2 cellular contexts compared by ENCODE assay signal in the genomic region with DNA sequence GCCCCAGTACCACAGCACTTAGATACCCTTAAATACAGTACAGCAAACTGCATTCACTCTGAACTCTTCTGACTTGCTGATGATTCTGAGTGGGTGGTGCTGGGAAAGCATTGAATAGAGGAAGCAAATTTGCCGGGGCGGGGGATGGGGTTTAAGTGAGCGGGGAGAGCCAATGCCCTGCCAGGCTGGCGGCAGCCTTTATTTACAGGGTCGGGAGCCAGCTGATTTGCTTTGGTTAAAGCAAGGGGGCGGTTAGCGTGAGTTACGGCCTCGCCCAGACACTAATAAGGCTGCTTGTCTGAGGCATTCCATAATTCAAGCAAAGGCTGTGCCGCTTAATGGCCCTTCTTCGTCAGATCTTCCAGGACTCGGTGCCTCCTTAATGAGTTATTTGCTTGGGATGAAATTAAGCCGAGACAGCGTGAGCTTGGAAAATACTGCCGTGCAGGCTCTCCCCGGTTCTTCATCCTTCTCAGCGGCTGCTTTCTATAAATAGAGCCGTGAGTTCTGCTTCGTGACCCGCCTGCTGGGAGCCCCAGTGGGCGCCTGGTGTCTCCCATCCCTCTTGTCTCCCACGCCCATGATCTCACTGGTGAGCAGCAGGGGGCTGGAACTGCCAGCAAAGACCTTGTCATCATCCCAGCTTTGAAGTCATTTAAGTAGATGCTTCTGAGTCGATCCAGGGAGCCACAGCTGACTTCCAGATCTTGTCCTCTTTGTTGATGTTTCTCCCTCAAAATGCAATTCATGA.
A peak's percentile ranks its signal among the peaks of the same experiment; 100 is the strongest.
TF ChIP-seq lines count a peak whose summit lies in the region.

No MANE protein-coding gene starts in this region.

TF ChIP-seq in HEK293, 187 proteins besides CTCF, POLR2A, EP300 and RAD21 (continued from another document and continues in another):
- TF ChIP-seq, protein P1, sequence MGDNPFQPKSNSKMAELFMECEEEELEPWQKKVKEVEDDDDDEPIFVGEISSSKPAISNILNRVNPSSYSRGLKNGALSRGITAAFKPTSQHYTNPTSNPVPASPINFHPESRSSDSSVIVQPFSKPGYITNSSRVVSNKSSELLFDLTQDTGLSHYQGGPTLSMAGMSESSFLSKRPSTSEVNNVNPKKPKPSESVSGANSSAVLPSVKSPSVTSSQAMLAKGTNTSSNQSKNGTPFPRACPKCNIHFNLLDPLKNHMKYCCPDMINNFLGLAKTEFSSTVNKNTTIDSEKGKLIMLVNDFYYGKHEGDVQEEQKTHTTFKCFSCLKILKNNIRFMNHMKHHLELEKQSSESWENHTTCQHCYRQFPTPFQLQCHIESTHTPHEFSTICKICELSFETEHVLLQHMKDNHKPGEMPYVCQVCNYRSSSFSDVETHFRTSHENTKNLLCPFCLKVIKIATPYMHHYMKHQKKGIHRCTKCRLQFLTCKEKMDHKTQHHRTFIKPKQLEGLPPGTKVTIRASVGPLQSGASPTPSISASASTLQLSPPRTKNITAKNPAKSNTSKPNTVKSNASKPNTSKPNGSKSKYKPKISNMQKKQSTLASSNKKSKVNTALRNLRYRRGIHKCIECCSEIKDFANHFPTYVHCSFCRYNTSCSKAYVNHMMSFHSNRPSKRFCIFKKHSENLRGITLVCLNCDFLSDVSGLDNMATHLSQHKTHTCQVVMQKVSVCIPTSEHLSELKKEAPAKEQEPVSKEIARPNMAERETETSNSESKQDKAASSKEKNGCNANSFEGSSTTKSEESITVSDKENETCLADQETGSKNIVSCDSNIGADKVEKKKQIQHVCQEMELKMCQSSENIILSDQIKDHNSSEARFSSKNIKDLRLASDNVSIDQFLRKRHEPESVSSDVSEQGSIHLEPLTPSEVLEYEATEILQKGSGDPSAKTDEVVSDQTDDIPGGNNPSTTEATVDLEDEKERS (tag by site-specific recombination; IDR thresholded peaks at IDR 0.05), result no peak
- TF ChIP-seq, protein P2, sequence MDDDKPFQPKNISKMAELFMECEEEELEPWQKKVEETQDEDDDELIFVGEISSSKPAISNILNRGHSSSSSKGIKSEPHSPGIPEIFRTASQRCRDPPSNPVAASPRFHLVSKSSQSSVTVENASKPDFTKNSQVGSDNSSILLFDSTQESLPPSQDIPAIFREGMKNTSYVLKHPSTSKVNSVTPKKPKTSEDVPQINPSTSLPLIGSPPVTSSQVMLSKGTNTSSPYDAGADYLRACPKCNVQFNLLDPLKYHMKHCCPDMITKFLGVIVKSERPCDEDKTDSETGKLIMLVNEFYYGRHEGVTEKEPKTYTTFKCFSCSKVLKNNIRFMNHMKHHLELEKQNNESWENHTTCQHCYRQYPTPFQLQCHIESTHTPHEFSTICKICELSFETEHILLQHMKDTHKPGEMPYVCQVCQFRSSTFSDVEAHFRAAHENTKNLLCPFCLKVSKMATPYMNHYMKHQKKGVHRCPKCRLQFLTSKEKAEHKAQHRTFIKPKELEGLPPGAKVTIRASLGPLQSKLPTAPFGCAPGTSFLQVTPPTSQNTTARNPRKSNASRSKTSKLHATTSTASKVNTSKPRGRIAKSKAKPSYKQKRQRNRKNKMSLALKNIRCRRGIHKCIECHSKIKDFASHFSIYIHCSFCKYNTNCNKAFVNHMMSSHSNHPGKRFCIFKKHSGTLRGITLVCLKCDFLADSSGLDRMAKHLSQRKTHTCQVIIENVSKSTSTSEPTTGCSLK (tag by site-specific recombination; IDR thresholded peaks at IDR 0.05), result no peak
- TF ChIP-seq IKZF3 (tag by site-specific recombination; IDR thresholded peaks at IDR 0.05) (0 out of 2 replicates have a peak, but pooled peaks have one; percentile 18), SP7 (tag by site-specific recombination; IDR thresholded peaks at IDR 0.05) (peak; percentile 91), ZNF140 (tag by site-specific recombination; IDR thresholded peaks at IDR 0.05) (no peak), ZNF629 (tag by site-specific recombination; IDR thresholded peaks at IDR 0.05) (peak; percentile 76), ZNF394 (tag by site-specific recombination; IDR thresholded peaks at IDR 0.05; ENCODE audit: borderline replicate concordance) (no peak), ZNF423 (tag by site-specific recombination; IDR thresholded peaks at IDR 0.05) (peak; percentile 83), ZNF350 (tag by site-specific recombination; IDR thresholded peaks at IDR 0.05) (no peak), ZNF514 (tag by site-specific recombination; IDR thresholded peaks at IDR 0.05) (no peak), ZNF792 (tag by site-specific recombination; IDR thresholded peaks at IDR 0.05) (no peak), ZNF621 (tag by site-specific recombination; IDR thresholded peaks at IDR 0.05) (no peak), ZNF600 (tag by site-specific recombination; IDR thresholded peaks at IDR 0.05) (0 out of 2 replicates have a peak, but pooled peaks have one; percentile 62), OSR2 (tag by site-specific recombination; IDR thresholded peaks at IDR 0.05) (no peak), ZNF2 (tag by site-specific recombination; IDR thresholded peaks at IDR 0.05) (no peak), ZNF341 (tag by site-specific recombination; IDR thresholded peaks at IDR 0.05; ENCODE audit: low read depth) (peak; percentile 89)
- TF ChIP-seq, protein P3, sequence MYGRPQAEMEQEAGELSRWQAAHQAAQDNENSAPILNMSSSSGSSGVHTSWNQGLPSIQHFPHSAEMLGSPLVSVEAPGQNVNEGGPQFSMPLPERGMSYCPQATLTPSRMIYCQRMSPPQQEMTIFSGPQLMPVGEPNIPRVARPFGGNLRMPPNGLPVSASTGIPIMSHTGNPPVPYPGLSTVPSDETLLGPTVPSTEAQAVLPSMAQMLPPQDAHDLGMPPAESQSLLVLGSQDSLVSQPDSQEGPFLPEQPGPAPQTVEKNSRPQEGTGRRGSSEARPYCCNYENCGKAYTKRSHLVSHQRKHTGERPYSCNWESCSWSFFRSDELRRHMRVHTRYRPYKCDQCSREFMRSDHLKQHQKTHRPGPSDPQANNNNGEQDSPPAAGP (tag by site-specific recombination; IDR thresholded peaks at IDR 0.05), result peak; percentile 84
- TF ChIP-seq, protein P4, sequence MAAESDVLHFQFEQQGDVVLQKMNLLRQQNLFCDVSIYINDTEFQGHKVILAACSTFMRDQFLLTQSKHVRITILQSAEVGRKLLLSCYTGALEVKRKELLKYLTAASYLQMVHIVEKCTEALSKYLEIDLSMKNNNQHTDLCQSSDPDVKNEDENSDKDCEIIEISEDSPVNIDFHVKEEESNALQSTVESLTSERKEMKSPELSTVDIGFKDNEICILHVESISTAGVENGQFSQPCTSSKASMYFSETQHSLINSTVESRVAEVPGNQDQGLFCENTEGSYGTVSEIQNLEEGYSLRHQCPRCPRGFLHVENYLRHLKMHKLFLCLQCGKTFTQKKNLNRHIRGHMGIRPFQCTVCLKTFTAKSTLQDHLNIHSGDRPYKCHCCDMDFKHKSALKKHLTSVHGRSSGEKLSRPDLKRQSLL (tag by site-specific recombination; IDR thresholded peaks at IDR 0.05), result no peak
- TF ChIP-seq, protein P5, sequence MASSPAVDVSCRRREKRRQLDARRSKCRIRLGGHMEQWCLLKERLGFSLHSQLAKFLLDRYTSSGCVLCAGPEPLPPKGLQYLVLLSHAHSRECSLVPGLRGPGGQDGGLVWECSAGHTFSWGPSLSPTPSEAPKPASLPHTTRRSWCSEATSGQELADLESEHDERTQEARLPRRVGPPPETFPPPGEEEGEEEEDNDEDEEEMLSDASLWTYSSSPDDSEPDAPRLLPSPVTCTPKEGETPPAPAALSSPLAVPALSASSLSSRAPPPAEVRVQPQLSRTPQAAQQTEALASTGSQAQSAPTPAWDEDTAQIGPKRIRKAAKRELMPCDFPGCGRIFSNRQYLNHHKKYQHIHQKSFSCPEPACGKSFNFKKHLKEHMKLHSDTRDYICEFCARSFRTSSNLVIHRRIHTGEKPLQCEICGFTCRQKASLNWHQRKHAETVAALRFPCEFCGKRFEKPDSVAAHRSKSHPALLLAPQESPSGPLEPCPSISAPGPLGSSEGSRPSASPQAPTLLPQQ (tag by site-specific recombination; IDR thresholded peaks at IDR 0.05), result peak; percentile 32; the same call in 1 of the 2 replicates

TF ChIP-seq in WTC11, 78 proteins besides CTCF, POLR2A, EP300 and RAD21 (continued from another document):
- TF ChIP-seq, protein P6, sequence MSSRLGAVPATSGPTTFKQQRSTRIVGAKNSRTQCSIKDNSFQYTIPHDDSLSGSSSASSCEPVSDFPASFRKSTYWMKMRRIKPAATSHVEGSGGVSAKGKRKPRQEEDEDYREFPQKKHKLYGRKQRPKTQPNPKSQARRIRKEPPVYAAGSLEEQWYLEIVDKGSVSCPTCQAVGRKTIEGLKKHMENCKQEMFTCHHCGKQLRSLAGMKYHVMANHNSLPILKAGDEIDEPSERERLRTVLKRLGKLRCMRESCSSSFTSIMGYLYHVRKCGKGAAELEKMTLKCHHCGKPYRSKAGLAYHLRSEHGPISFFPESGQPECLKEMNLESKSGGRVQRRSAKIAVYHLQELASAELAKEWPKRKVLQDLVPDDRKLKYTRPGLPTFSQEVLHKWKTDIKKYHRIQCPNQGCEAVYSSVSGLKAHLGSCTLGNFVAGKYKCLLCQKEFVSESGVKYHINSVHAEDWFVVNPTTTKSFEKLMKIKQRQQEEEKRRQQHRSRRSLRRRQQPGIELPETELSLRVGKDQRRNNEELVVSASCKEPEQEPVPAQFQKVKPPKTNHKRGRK (CRISPR knock-in tag; IDR thresholded peaks at IDR 0.05; ENCODE audit: borderline replicate concordance), result no peak
- TF ChIP-seq ZNF263 (CRISPR knock-in tag; IDR thresholded peaks at IDR 0.05; ENCODE audit: low read depth) (no peak), FOXK1 (CRISPR knock-in tag; IDR thresholded peaks at IDR 0.05) (no peak)
- TF ChIP-seq, protein P7, sequence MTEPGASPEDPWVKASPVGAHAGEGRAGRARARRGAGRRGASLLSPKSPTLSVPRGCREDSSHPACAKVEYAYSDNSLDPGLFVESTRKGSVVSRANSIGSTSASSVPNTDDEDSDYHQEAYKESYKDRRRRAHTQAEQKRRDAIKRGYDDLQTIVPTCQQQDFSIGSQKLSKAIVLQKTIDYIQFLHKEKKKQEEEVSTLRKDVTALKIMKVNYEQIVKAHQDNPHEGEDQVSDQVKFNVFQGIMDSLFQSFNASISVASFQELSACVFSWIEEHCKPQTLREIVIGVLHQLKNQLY (CRISPR knock-in tag; IDR thresholded peaks at IDR 0.05), result no peak
- TF ChIP-seq, protein P8, sequence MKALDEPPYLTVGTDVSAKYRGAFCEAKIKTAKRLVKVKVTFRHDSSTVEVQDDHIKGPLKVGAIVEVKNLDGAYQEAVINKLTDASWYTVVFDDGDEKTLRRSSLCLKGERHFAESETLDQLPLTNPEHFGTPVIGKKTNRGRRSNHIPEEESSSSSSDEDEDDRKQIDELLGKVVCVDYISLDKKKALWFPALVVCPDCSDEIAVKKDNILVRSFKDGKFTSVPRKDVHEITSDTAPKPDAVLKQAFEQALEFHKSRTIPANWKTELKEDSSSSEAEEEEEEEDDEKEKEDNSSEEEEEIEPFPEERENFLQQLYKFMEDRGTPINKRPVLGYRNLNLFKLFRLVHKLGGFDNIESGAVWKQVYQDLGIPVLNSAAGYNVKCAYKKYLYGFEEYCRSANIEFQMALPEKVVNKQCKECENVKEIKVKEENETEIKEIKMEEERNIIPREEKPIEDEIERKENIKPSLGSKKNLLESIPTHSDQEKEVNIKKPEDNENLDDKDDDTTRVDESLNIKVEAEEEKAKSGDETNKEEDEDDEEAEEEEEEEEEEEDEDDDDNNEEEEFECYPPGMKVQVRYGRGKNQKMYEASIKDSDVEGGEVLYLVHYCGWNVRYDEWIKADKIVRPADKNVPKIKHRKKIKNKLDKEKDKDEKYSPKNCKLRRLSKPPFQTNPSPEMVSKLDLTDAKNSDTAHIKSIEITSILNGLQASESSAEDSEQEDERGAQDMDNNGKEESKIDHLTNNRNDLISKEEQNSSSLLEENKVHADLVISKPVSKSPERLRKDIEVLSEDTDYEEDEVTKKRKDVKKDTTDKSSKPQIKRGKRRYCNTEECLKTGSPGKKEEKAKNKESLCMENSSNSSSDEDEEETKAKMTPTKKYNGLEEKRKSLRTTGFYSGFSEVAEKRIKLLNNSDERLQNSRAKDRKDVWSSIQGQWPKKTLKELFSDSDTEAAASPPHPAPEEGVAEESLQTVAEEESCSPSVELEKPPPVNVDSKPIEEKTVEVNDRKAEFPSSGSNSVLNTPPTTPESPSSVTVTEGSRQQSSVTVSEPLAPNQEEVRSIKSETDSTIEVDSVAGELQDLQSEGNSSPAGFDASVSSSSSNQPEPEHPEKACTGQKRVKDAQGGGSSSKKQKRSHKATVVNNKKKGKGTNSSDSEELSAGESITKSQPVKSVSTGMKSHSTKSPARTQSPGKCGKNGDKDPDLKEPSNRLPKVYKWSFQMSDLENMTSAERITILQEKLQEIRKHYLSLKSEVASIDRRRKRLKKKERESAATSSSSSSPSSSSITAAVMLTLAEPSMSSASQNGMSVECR (CRISPR knock-in tag; IDR thresholded peaks at IDR 0.05; ENCODE audit: borderline replicate concordance), result no peak
